Comparison of ENCODE assay signal across 10 cellular contexts in the genomic region with DNA sequence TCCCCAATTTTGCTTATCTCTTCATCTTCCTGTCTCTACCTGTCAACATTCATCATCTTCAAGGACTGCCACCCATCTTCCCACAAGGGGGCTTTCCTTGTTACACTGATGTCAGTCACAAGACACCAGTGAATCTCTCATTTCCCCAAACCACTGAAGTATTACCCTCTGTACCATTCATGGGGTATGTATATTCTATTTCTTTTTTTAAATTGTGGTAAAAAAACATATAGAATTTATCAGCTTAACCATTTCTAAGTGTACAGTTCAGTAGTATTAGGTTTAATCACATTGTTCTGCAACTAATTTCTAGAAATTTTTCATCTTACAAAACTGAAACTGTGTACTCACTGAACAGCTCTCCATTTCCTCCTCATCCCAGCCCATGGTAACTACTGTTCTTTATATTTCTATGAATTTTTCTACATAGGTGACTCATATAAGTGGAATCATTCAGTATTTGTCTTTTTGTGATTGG.
DNase-seq lines count a peak whose midpoint lies in the region; ATAC-seq and TF ChIP-seq lines count a peak whose summit lies in the region.
"Had no signal": no experiment of that assay in that cellular context is flagged by ENCODE, and none has a peak within 500 bp of the region (broad histone marks: within the 10 kb centered on the region; RNA-seq: fewer than 3 reads in every experiment).

No MANE protein-coding gene starts in this region.

- H3K27ac ChIP-seq in upper lobe of right lung, result no peak overlapping the region
- H3K27ac ChIP-seq: C4-2B, parathyroid adenoma had no signal

- no peak overlapping the region for H3K4me3 ChIP-seq in upper lobe of right lung

- intact Hi-C loops in upper lobe of right lung (cut with DNase I), result no loop called here

- no peak overlapping the region for H3K27ac Mint-ChIP-seq in T-helper 17 cell

- H3K36me3 Mint-ChIP-seq in T-helper 17 cell (ENCODE audit: low read depth), result no peaks in the 10 kb centered on the region

- DNase-seq in stimulated activated CD4-positive, alpha-beta T cell treated with anti-CD3 and anti-CD28 coated beads, Interleukin-1b, Interleukin-23, amount 100 ng/mL, for 48 hours, result peak; percentile 7
- DNase-seq in stimulated activated CD4-positive, alpha-beta T cell treated with anti-CD3 and anti-CD28 coated beads, Interleukin-4, amount 100 ng/mL, for 24 hours, result no peak
- DNase-seq in T-helper 17 cell, result no peak
- no peak for DNase-seq in activated effector memory CD4-positive, alpha-beta T cell treated with anti-CD3 and anti-CD28 coated beads, Interleukin-2, amount 50 U/mL, for 16 hours
- DNase-seq in NCI-H774 (lab: John Stamatoyannopoulos, UW), result no peak
- no peak for DNase-seq in upper lobe of right lung
- no peak for DNase-seq in MV-4-11 (lab: John Stamatoyannopoulos, UW)

- no peaks in the 10 kb centered on the region for H3K36me3 ChIP-seq in upper lobe of right lung

- H3K9me3 ChIP-seq in T-helper 17 cell (ENCODE audit: control insufficient read depth, low read length, poor library complexity, severe bottlenecking), result no peaks in the 10 kb centered on the region
- no peaks in the 10 kb centered on the region for H3K9me3 ChIP-seq in upper lobe of right lung

- no peaks in the 10 kb centered on the region for H3K27me3 Mint-ChIP-seq in T-helper 17 cell

- ATAC-seq in HG02885 (IDR thresholded peaks at IDR 0.05; ENCODE audit: poor library complexity, unreplicated experiment) (peak; percentile 81), T-helper 17 cell (peak; percentile 33), upper lobe of right lung (no peak)

- no peak for TF ChIP-seq CTCF in upper lobe of right lung (IDR thresholded peaks at IDR 0.05)

- H3K27me3 ChIP-seq in upper lobe of right lung, result no peaks in the 10 kb centered on the region

- H3K4me1 Mint-ChIP-seq in T-helper 17 cell, result peaks cover 3% of the 10 kb centered on the region

- H3K4me1 ChIP-seq in upper lobe of right lung, result no peaks in the 10 kb centered on the region
- H3K4me1 ChIP-seq: parathyroid adenoma had no signal

- no peak overlapping the region for H3K4me3 Mint-ChIP-seq in T-helper 17 cell
